Comparison of ENCODE assay signal across 21 cellular contexts in the genomic region with DNA sequence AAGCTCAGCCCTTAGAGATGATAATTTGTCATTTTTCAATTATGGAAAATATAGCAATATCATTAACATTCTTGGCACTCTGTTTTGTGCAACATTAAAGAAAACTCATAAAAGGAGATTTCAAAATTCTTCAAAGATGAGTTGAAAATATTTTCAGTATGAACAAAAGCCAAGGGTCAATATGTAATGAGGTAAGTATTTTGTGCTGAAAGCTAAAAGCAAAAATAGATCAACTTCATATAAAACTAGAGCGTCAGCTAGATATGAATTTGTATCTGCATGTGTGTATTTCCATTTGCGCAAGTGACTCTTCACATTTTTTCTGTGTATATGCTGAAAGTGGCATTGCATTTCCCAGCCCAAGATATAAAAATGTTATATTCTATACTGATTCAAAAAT.
"Had no signal": no experiment of that assay in that cellular context is flagged by ENCODE, and none has a peak within 500 bp of the region (broad histone marks: within the 10 kb centered on the region; RNA-seq: fewer than 3 reads in every experiment).

No MANE protein-coding gene starts in this region.

- H3K27ac ChIP-seq: HL-60, RWPE1, SJCRH30, SK-N-MC had no signal

- DNase-seq: Karpas-422, KG1, MG63, NCI-H1092, NCI-H1105 treated with DMSO at 0.1 percent for 48 hours, NCI-H1417 treated with DMSO at 0.1 percent for 48 hours, NCI-H146, NCI-H1694 treated with DMSO at 0.1 percent for 48 hours, NCI-H1930, NCI-H2081, NCI-H2107, NCI-H2227 treated with DMSO at 0.1 percent for 48 hours, NCI-H524, NCI-H69, NCI-H774, SHP77, SJCRH30 had no signal

- H3K4me3 ChIP-seq: MG63, SJCRH30, SK-N-MC had no signal

- H3K27me3 ChIP-seq: MG63, SJCRH30 had no signal

- ATAC-seq: Panc1 had no signal

- H3K36me3 ChIP-seq: MG63, SJCRH30 had no signal

- H3K9me3 ChIP-seq: MG63, SJCRH30 had no signal

- H3K4me1 ChIP-seq: SJCRH30 had no signal
